14 cellular contexts compared by ENCODE assay signal in the genomic region with DNA sequence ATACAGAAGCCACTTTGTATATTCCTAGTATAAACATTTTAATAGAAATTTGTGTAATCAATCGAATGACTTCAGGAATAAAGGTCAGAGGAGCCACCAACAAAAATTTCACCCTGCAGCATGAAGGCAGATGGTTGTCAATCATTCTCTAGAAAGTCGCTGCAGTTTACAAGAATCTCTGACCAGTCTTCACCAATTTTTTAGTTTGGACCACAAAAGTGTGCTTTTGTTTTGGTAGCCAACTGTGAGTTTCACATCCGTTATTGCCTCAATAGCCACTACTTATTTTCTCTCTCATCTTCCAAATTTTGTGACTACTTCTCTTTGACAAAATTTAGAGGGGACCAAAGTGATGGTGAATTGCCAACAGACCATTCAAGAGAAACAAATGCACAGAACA.
DNase-seq lines count a peak whose midpoint lies in the region; ATAC-seq and TF ChIP-seq lines count a peak whose summit lies in the region.
"Had no signal": no experiment of that assay in that cellular context is flagged by ENCODE, and none has a peak within 500 bp of the region (broad histone marks: within the 10 kb centered on the region; RNA-seq: fewer than 3 reads in every experiment).

No MANE protein-coding gene starts in this region.

- intact Hi-C loops in Caco-2 (cut with micrococcal nuclease; ENCODE audit: unreplicated experiment): no loop called here

- ATAC-seq in GM18867 (IDR thresholded peaks at IDR 0.05; ENCODE audit: unreplicated experiment): peak; percentile 62
- peak; percentile 55 for ATAC-seq in GM19351 (IDR thresholded peaks at IDR 0.05; ENCODE audit: unreplicated experiment)
- peak; percentile 59 for ATAC-seq in HG03432 (IDR thresholded peaks at IDR 0.05; ENCODE audit: unreplicated experiment)
- ATAC-seq in stimulated activated memory B cell treated with anti-CD40 and anti-IgM and Interleukin-4, amounts not matched to agents 10 μg/mL and 1 μg/mL and 100 μg/mL, for 72 hours: no peak
- ATAC-seq: CD8-positive, alpha-beta T cell; K562 had no signal

- no peaks in the 10 kb centered on the region for H3K36me3 Mint-ChIP-seq in Caco-2 (ENCODE audit: insufficient read depth, unreplicated experiment)
- no peaks in the 10 kb centered on the region for H3K36me3 Mint-ChIP-seq in stimulated activated memory B cell treated with anti-CD40 and anti-IgM and Interleukin-4, amounts not matched to agents 10 μg/mL and 1 μg/mL and 100 μg/mL, for 72 hours
- H3K36me3 Mint-ChIP-seq: CD8-positive, alpha-beta T cell had no signal

- no peaks in the 10 kb centered on the region for H3K4me1 ChIP-seq in Caco-2

- POLR2A ChIA-PET in Caco-2 (lab: Charles Lee): no interaction called here

- H3K27me3 Mint-ChIP-seq in Caco-2 (ENCODE audit: insufficient read depth, unreplicated experiment): no peaks in the 10 kb centered on the region
- no peaks in the 10 kb centered on the region for H3K27me3 Mint-ChIP-seq in stimulated activated memory B cell treated with anti-CD40 and anti-IgM and Interleukin-4, amounts not matched to agents 10 μg/mL and 1 μg/mL and 100 μg/mL, for 72 hours
- H3K27me3 Mint-ChIP-seq: B cell had no signal

- H3K4me3 Mint-ChIP-seq in Caco-2 (ENCODE audit: unreplicated experiment): no peak overlapping the region
- no peak overlapping the region for H3K4me3 Mint-ChIP-seq in stimulated activated memory B cell treated with anti-CD40 and anti-IgM and Interleukin-4, amounts not matched to agents 10 μg/mL and 1 μg/mL and 100 μg/mL, for 72 hours
- H3K4me3 Mint-ChIP-seq: B cell; CD8-positive, alpha-beta T cell; H9 had no signal

- CTCF ChIA-PET in Caco-2 (lab: Charles Lee): no interaction called here

- no peaks in the 10 kb centered on the region for H3K36me3 ChIP-seq in Caco-2 (ENCODE audit: control insufficient read depth, insufficient read depth, low read length)

- no peak overlapping the region for H3K4me3 ChIP-seq in Caco-2 (ENCODE audit: low read depth, low read length)
- H3K4me3 ChIP-seq: BLaER1 treated with 17β-estradiol and CSF1 and Interleukin-3, amounts not matched to agents 10 nM and 100 nM; K562 had no signal

- no TSS peak for BruUV-seq in Caco-2 (replicated peaks; lab: Mats Ljungman, UMichigan)

- H3K9me3 ChIP-seq in Caco-2: no peaks in the 10 kb centered on the region

- TF ChIP-seq CTCF in Caco-2 (IDR thresholded peaks at IDR 0.05; ENCODE audit: insufficient read depth in 1 of 2, low read depth in 1 of 2, low read length in 1 of 2, severe bottlenecking in 1 of 2, unreplicated experiment in 1 of 2): no peak

- no peaks in the 10 kb centered on the region for H3K9me3 Mint-ChIP-seq in Caco-2 (ENCODE audit: unreplicated experiment)
- H3K9me3 Mint-ChIP-seq in stimulated activated memory B cell treated with anti-CD40 and anti-IgM and Interleukin-4, amounts not matched to agents 10 μg/mL and 1 μg/mL and 100 μg/mL, for 72 hours: peaks cover 14% of the 10 kb centered on the region

- H3K27ac Mint-ChIP-seq in Caco-2 (ENCODE audit: unreplicated experiment): no peak overlapping the region
- H3K27ac Mint-ChIP-seq in stimulated activated memory B cell treated with anti-CD40 and anti-IgM and Interleukin-4, amounts not matched to agents 10 μg/mL and 1 μg/mL and 100 μg/mL, for 72 hours: no peak overlapping the region
- H3K27ac Mint-ChIP-seq: B cell; CD8-positive, alpha-beta T cell; H9 had no signal

- DNase-seq in NCI-H526 (lab: John Stamatoyannopoulos, UW) (no peak), Caco-2 (no peak), foreskin melanocyte (no peak)
- DNase-seq: CD8-positive, alpha-beta T cell; DMS 273 treated with DMSO at 0.1 percent for 48 hours; H9; IMR-90 had no signal

- no peaks in the 10 kb centered on the region for H3K4me1 Mint-ChIP-seq in Caco-2 (ENCODE audit: low read depth, unreplicated experiment)
- H3K4me1 Mint-ChIP-seq in stimulated activated memory B cell treated with anti-CD40 and anti-IgM and Interleukin-4, amounts not matched to agents 10 μg/mL and 1 μg/mL and 100 μg/mL, for 72 hours: no peaks in the 10 kb centered on the region
- H3K4me1 Mint-ChIP-seq: B cell, H9 had no signal

- H3K27me3 ChIP-seq in Caco-2 (replicated peaks; ENCODE audit: control insufficient read depth, insufficient read depth, low read length): no peaks in the 10 kb centered on the region
- H3K27me3 ChIP-seq: BLaER1 treated with 17β-estradiol and CSF1 and Interleukin-3, amounts not matched to agents 10 nM and 100 nM had no signal
